Comparison of ENCODE assay signal across 5 cellular contexts in the genomic region with DNA sequence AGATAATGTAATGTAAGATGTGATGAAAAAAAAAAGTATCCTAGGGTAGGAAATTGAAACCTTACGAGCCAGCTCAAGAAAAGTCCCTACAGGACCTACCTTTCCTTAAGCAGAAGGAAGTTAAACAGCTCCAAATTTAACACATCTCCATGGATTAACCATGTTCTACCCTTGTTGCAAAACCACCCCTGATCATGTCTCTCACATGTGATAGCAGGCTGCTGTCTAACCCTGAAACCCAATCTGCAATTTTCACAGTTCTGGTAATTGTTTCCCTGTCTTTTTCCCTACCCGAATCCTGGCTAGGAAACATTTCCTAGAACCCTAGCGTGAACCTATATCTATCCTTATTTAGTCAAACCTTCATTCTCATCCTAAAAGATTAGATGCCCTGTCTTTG.
"Had no signal": no experiment of that assay in that cellular context is flagged by ENCODE, and none has a peak within 500 bp of the region (broad histone marks: within the 10 kb centered on the region; RNA-seq: fewer than 3 reads in every experiment).

No MANE protein-coding gene starts in this region.

- H3K36me3 Mint-ChIP-seq: IgD-negative memory B cell had no signal

- H3K27me3 Mint-ChIP-seq: IgD-negative memory B cell had no signal

- H3K9me3 Mint-ChIP-seq: GM23338, H9 had no signal

- H3K4me2 ChIP-seq: GM23338 had no signal

- H3K4me3 Mint-ChIP-seq: GM23338, H9, IgD-negative memory B cell had no signal

- H3K27ac Mint-ChIP-seq: GM23338, IgD-negative memory B cell had no signal

- DNase-seq: H9, HCEC 1CT, KBM-7 had no signal

- H3K4me3 ChIP-seq: GM23338 had no signal

- H3K4me1 Mint-ChIP-seq: IgD-negative memory B cell had no signal

- H2AFZ ChIP-seq: GM23338 had no signal
